In genomic region chr2:105241443-105241842, GRCh38 we compare ENCODE assay signal across 31 cellular contexts. TPM values are rescaled to one million over a fixed set of nuclear protein-coding genes. Genes with fewer than 3 reads are reported as not detected.
"Had no signal": no experiment of that assay in that cellular context is flagged by ENCODE, and none has a peak within 500 bp of the region (broad histone marks: within the 10 kb centered on the region; RNA-seq: fewer than 3 reads in every experiment).

A gene with protein sequence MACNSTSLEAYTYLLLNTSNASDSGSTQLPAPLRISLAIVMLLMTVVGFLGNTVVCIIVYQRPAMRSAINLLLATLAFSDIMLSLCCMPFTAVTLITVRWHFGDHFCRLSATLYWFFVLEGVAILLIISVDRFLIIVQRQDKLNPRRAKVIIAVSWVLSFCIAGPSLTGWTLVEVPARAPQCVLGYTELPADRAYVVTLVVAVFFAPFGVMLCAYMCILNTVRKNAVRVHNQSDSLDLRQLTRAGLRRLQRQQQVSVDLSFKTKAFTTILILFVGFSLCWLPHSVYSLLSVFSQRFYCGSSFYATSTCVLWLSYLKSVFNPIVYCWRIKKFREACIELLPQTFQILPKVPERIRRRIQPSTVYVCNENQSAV (plus strand): TSS chr2:105241743. CDS start chr2:105241859, 116 bp downstream.

- H3K27me3 ChIP-seq: body of pancreas, gastrocnemius medialis had no signal

- H3K9me3 ChIP-seq: body of pancreas, esophagus muscularis mucosa, gastrocnemius medialis had no signal

- H3K27ac ChIP-seq: body of pancreas, esophagus muscularis mucosa, foreskin keratinocyte, gastrocnemius medialis, VCaP had no signal

- H3K4me3 ChIP-seq: body of pancreas, esophagus muscularis mucosa, gastrocnemius medialis had no signal

- H3K4me1 ChIP-seq: body of pancreas, foreskin keratinocyte, gastrocnemius medialis had no signal

- H3K36me3 ChIP-seq: esophagus muscularis mucosa, gastrocnemius medialis had no signal

- DNase-seq: activated CD4-positive, alpha-beta memory T cell treated with anti-CD3 and anti-CD28 coated beads, Interleukin-2, amount 10 ng/mL, durations not matched to agents 7 days and 5 days; activated CD4-positive, alpha-beta T cell treated with anti-CD3 and anti-CD28 coated beads for 1 hour; activated CD4-positive, alpha-beta T cell treated with anti-CD3 and anti-CD28 coated beads for 4 hours; activated CD4-positive, alpha-beta T cell treated with anti-CD3 and anti-CD28 coated beads, Interleukin-2, amount 10 ng/mL, durations not matched to agents 7 days and 5 days; activated CD4-positive, alpha-beta T cell treated with anti-CD3 and anti-CD28 coated beads, Interleukin-2, amount 50 U/mL, for 4 hours; activated CD8-positive, alpha-beta memory T cell treated with anti-CD3 and anti-CD28 coated beads, Interleukin-2, amount 50 U/mL, for 48 hours; activated gamma-delta T cell; activated naive CD4-positive, alpha-beta T cell; activated naive CD4-positive, alpha-beta T cell treated with anti-CD3 and anti-CD28 coated beads, Interleukin-2, amount 50 U/mL, for 16 hours; activated T-cell treated with anti-CD3 and anti-CD28 coated beads for 4 hours; activated T-cell treated with anti-CD3 and anti-CD28 coated beads, Interleukin-2, amount 50 U/mL, for 24 hours; activated T-cell treated with anti-CD3 and anti-CD28 coated beads, Interleukin-2, amount 50 U/mL, for 72 hours; amniotic stem cell; anterior cingulate cortex; body of pancreas; caudate nucleus; cortex of kidney; dermis blood vessel endothelial cell; effector CD4-positive, alpha-beta T cell; effector memory CD8-positive, alpha-beta T cell; erythroblast; foreskin keratinocyte; gastrocnemius medialis; glutamatergic neuron; T-helper 2 cell had no signal

- ATAC-seq: activated T-cell treated with anti-CD3 and anti-CD28 coated beads, Interleukin-2, amount 50 U/mL, for 72 hours; body of pancreas; effector memory CD8-positive, alpha-beta T cell; foreskin keratinocyte; gastrocnemius medialis; WTC11 had no signal

RNA-seq across cellular contexts. Expression of the gene that starts here (rescaled TPM):
- total RNA-seq: activated CD4-positive, alpha-beta memory T cell treated with anti-CD3 and anti-CD28 coated beads, Interleukin-2, amount 10 ng/mL, durations not matched to agents 7 days and 5 days; activated CD4-positive, alpha-beta T cell treated with anti-CD3 and anti-CD28 coated beads, Interleukin-2, amount 10 ng/mL, durations not matched to agents 7 days and 5 days; activated T-cell treated with anti-CD3 and anti-CD28 coated beads, Interleukin-2, amount 50 U/mL, for 72 hours; body of pancreas; chondrocyte; dermis blood vessel endothelial cell; esophagus muscularis mucosa; foreskin keratinocyte; gastrocnemius medialis; T-helper 1 cell treated with Interleukin-12 subunit alpha and Interleukin-12 subunit beta and Interleukin-4 antibody, amounts not matched to agents 30 ng/mL and 1 ng/mL, for 36 hours; WTC11 had no signal
- polyA plus RNA-seq: adipose tissue, foreskin keratinocyte had no signal
